9 cellular contexts compared by ENCODE assay signal in genomic region chr20:63835031-63835858, GRCh38. TPM values are rescaled to one million over a fixed set of nuclear protein-coding genes. Genes with fewer than 3 reads are reported as not detected.
DNase-seq lines count a peak whose midpoint lies in the region; ATAC-seq, FAIRE-seq and TF ChIP-seq lines count a peak whose summit lies in the region.
"Had no signal": no experiment of that assay in that cellular context is flagged by ENCODE, and none has a peak within 500 bp of the region (broad histone marks: within the 10 kb centered on the region; RNA-seq: fewer than 3 reads in every experiment).

No MANE protein-coding gene starts in this region.

- H3K4me1 ChIP-seq in PC-3 (ENCODE audit: insufficient read depth, low read length) (peaks cover 5% of the 10 kb centered on the region; the same call in 1 of the 2 replicates), liver (ENCODE audit: control insufficient read depth in 4 of 4, insufficient read depth in 4 of 4, low read length in 3 of 4) (peaks cover 0 to 19% (median 7%) of the 10 kb centered on the region in 4 donors)

- H3K9ac ChIP-seq in PC-3 (ENCODE audit: low read length), result no peak overlapping the region
- H3K9ac ChIP-seq in liver (ENCODE audit: low read depth in 1 of 2, low read length in 2 of 2), result no peak overlapping the region

- intact Hi-C loops in PC-3 (cut with micrococcal nuclease), result no loop called here
- intact Hi-C loops in dorsolateral prefrontal cortex (cut with DNase I), result no loop called here

- CTCF ChIA-PET in PC-3 (lab: Charles Lee), result no interaction called here

- no peak for FAIRE-seq in urothelium cell line (lab: Jason Lieb, UNC)
- FAIRE-seq: A204.1 had no signal

- no peaks in the 10 kb centered on the region for H3K79me2 ChIP-seq in PC-3 (ENCODE audit: low read length)

- H3K36me3 ChIP-seq in PC-3 (ENCODE audit: low read depth, low read length), result no peaks in the 10 kb centered on the region
- H3K36me3 ChIP-seq in liver (ENCODE audit: control insufficient read depth in 4 of 4, insufficient read depth in 3 of 4, low read depth in 1 of 4, low read length in 3 of 4), result no peaks in the 10 kb centered on the region

- WGBS in liver, result 52% methylated on average over 21 of the region's 21 CpGs

- no peaks in the 10 kb centered on the region for H3F3A ChIP-seq in PC-3 (ENCODE audit: low read length, unreplicated experiment)

- peak overlapping the region; percentile 38 for H3K4me2 ChIP-seq in PC-3 (ENCODE audit: low read length)

- no peaks in the 10 kb centered on the region for H3K9me2 ChIP-seq in PC-3 (replicated peaks; ENCODE audit: low read length)

- no peak for TF ChIP-seq CTCF in PC-3 (conservative IDR thresholded peaks at IDR 0.05; ENCODE audit: low read depth, low read length)
- TF ChIP-seq CTCF in dorsolateral prefrontal cortex (IDR thresholded peaks at IDR 0.05 in 54 of 56, conservative IDR thresholded peaks at IDR 0.05 in 2 of 56; ENCODE audit: low read depth in 1 of 56, partially characterized antibody in 56 of 56), result no peak
- no peak for TF ChIP-seq CTCF in liver (IDR thresholded peaks at IDR 0.05; ENCODE audit: low read depth, low read length, missing input control)

- no peak overlapping the region for H3K27ac ChIP-seq in PC-3 (ENCODE audit: low read length)
- H3K27ac ChIP-seq in dorsolateral prefrontal cortex, result peak overlapping the region in 25 of 59 donors; percentile 1 to 87 (median 38)
- H3K27ac ChIP-seq in liver (ENCODE audit: low read depth in 1 of 2, low read length in 2 of 2), result no peak overlapping the region

- no peaks in the 10 kb centered on the region for H3K27me3 ChIP-seq in PC-3 (ENCODE audit: low read length)
- peaks cover 0 to 1% (median 0%) of the 10 kb centered on the region in 45 donors for H3K27me3 ChIP-seq in dorsolateral prefrontal cortex
- H3K27me3 ChIP-seq in liver (ENCODE audit: control insufficient read depth in 4 of 4, insufficient read depth in 4 of 4, low read length in 3 of 4), result no peaks in the 10 kb centered on the region

- no peak for TF ChIP-seq RAD21 in liver (IDR thresholded peaks at IDR 0.05)

- H4K20me1 ChIP-seq in PC-3 (ENCODE audit: low read length), result no peaks in the 10 kb centered on the region

- peak; percentile 71 for DNase-seq in NCI-H345 (lab: John Stamatoyannopoulos, UW)
- no peak for DNase-seq in NCI-H345 treated with DMSO at 0.1 percent for 48 hours (lab: John Stamatoyannopoulos, UW; ENCODE audit: unreplicated experiment)
- DNase-seq in PC-3, result peak; percentile 91
- peak in 9 of 10 donors; percentile 36 to 94 (median 70) for DNase-seq in dorsolateral prefrontal cortex
- peak; percentile 97 for DNase-seq in urothelium cell line (ENCODE audit: low spot score)
- DNase-seq in activated CD4-positive, alpha-beta T cell treated with anti-CD3 and anti-CD28 coated beads, Interleukin-2, amount 50 U/mL, for 1 hour, result no peak

- no TSS peak for BruUV-seq in PC-3 (replicated peaks; lab: Mats Ljungman, UMichigan)

- no peak overlapping the region for H3K4me3 ChIP-seq in PC-3 (ENCODE audit: low read length)
- H3K4me3 ChIP-seq in dorsolateral prefrontal cortex, result peak overlapping the region in 6 of 59 donors; percentile 3 to 26 (median 10)
- no peak overlapping the region for H3K4me3 ChIP-seq in liver (ENCODE audit: low read depth in 1 of 3, low read length in 3 of 3)

- no peak overlapping the region for H2AFZ ChIP-seq in PC-3 (ENCODE audit: low read length)

- ATAC-seq in PC-3 (peak; percentile 93), HG02759 (IDR thresholded peaks at IDR 0.05; ENCODE audit: unreplicated experiment) (no peak)

- POLR2A ChIA-PET in PC-3 (lab: Charles Lee; ENCODE audit: unreplicated experiment), result no interaction called here

- H3K9me3 ChIP-seq in PC-3 (ENCODE audit: low read length) (no peaks in the 10 kb centered on the region), liver (ENCODE audit: control insufficient read depth in 4 of 4, low read length in 3 of 4) (no peaks in the 10 kb centered on the region)

TF ChIP-seq in liver, 16 proteins besides CTCF, POLR2A, EP300 and RAD21:
- TF ChIP-seq SP1 (IDR thresholded peaks at IDR 0.05), result peak; percentile 54
- TF ChIP-seq ZBTB33 (IDR thresholded peaks at IDR 0.05), result no peak

RNA-seq across cellular contexts. Expression of gene ZBTB46, which starts 4.2 kb away (rescaled TPM):
- total RNA-seq in PC-3 (2014; rRNA removed), result 2.8 and 7.3 TPM in 2 replicates
- 10 to 100 TPM in 114 of 120 experiments, 1 to 10 TPM in 6; 7.8 to 28.3 (median 16.0) TPM for total RNA-seq in dorsolateral prefrontal cortex
- 10 to 100 TPM in 1 of 2 donors, 1 to 10 TPM in 1; 8.2 to 12.1 TPM for total RNA-seq in liver
- polyA plus RNA-seq in liver, result 1 to 10 TPM in 1 of 2 donors, under 1 TPM in 1; 0.79 to 1.2 TPM

RNA-seq across cellular contexts. Expression of gene ABHD16B, which starts 26.1 kb away (rescaled TPM):
- total RNA-seq in PC-3 (2014; rRNA removed) (not detected in 2 replicates), dorsolateral prefrontal cortex (under 1 TPM in 1 of 120 experiments, not detected in 119; 0.35 TPM), liver (not detected)
- polyA plus RNA-seq in liver, result under 1 TPM in 1 of 2 donors, not detected in 1; 0.10 TPM

RNA-seq across cellular contexts. Expression of gene TPD52L2, which starts 29.8 kb away (rescaled TPM):
- 147 and 167 TPM in 2 replicates for total RNA-seq in PC-3 (2014; rRNA removed)
- 100 to 1,000 TPM in 4 of 120 experiments, 10 to 100 TPM in 116; 61.5 to 125 (median 76.3) TPM for total RNA-seq in dorsolateral prefrontal cortex
- 10 to 100 TPM; 25.3 to 31.2 TPM for total RNA-seq in liver
- 10 to 100 TPM; 12.3 to 33.0 TPM for polyA plus RNA-seq in liver

RNA-seq across cellular contexts. Expression of gene DNAJC5, which starts 59.7 kb away (rescaled TPM):
- total RNA-seq in PC-3 (2014; rRNA removed) (73.7 and 80.1 TPM in 2 replicates), dorsolateral prefrontal cortex (100 to 1,000 TPM in 117 of 120 experiments, 10 to 100 TPM in 3; 69.5 to 175 (median 137) TPM), liver (10 to 100 TPM; 22.4 to 28.6 TPM)
- 10 to 100 TPM in 1 of 2 donors, 1 to 10 TPM in 1; 8.2 to 15.0 TPM for polyA plus RNA-seq in liver

Comparison
In these comparisons a context has a peak if more than half of its experiments do, and no peak if none do; other contexts are left out.
1. DNase-seq: peak in NCI-H345 (single experiment), PC-3 (single experiment), dorsolateral prefrontal cortex (9 of 10) and urothelium cell line (single experiment); none in NCI-H345 treated with DMSO at 0.1 percent for 48 hours (single experiment) and activated CD4-positive, alpha-beta T cell treated with anti-CD3 and anti-CD28 coated beads, Interleukin-2, amount 50 U/mL, for 1 hour (single experiment).